8 cellular contexts compared by ENCODE assay signal in genomic region chr16:29805232-29806095, GRCh38. TPM values are rescaled to one million over a fixed set of nuclear protein-coding genes. Genes with fewer than 3 reads are reported as not detected.
DNase-seq lines count a peak whose midpoint lies in the region; ATAC-seq and TF ChIP-seq lines count a peak whose summit lies in the region.

No MANE protein-coding gene starts in this region.

- CTCF ChIA-PET in activated CD4-positive, alpha-beta T cell treated with anti-CD3 and anti-CD28 coated beads for 36 hours (lab: Charles Lee): interaction anchor here (1.6 to 3.5 kb wide), 5 partner anchors 11 to 104 kb away, joined by 8 to 39 read pairs (median 13); partner anchors contain the start of genes KIF22 and PAGR1

- peak overlapping the region; percentile 99 for H3K4me3 Mint-ChIP-seq in activated CD4-positive, alpha-beta T cell treated with anti-CD3 and anti-CD28 coated beads for 36 hours
- H3K4me3 Mint-ChIP-seq in chondrocyte (ENCODE audit: unreplicated experiment): peak overlapping the region; percentile 100

- peak overlapping the region; percentile 100 for H3K27ac Mint-ChIP-seq in activated CD4-positive, alpha-beta T cell treated with anti-CD3 and anti-CD28 coated beads for 36 hours
- peak overlapping the region; percentile 100 for H3K27ac Mint-ChIP-seq in chondrocyte (ENCODE audit: unreplicated experiment)

- no peaks in the 10 kb centered on the region for H3K27me3 Mint-ChIP-seq in activated CD4-positive, alpha-beta T cell treated with anti-CD3 and anti-CD28 coated beads for 36 hours
- H3K27me3 Mint-ChIP-seq in chondrocyte (ENCODE audit: low read depth): no peaks in the 10 kb centered on the region

- no peaks in the 10 kb centered on the region for H3K9me3 Mint-ChIP-seq in activated CD4-positive, alpha-beta T cell treated with anti-CD3 and anti-CD28 coated beads for 36 hours (ENCODE audit: low read depth)
- no peaks in the 10 kb centered on the region for H3K9me3 Mint-ChIP-seq in chondrocyte (ENCODE audit: low read depth)

- TF ChIP-seq CTCF in chondrocyte (IDR thresholded peaks at IDR 0.05) (peak; percentile 54), kidney epithelial cell (IDR thresholded peaks at IDR 0.05; ENCODE audit: insufficient read depth, low read length, poor library complexity, severe bottlenecking) (peak; percentile 11)

- TF ChIP-seq POLR2A in GM19099 (IDR thresholded peaks at IDR 0.05; ENCODE audit: extremely low read depth, insufficient read length, low read depth): peak; percentile 84

- intact Hi-C loops in activated CD4-positive, alpha-beta T cell treated with anti-CD3 and anti-CD28 coated beads for 36 hours (cut with DNase I, micrococcal nuclease): loop anchor here (1.0 to 5.0 kb wide), 16 partner anchors 11 to 1593 kb away; partner anchors contain the start of genes CDIPT (in 2 of the 2), KIF22 (in 2 of the 2), ALDOA (in 1 of the 2) and FBRS (in 1 of the 2)

- peak; percentile 64 for ATAC-seq in HG03354 (IDR thresholded peaks at IDR 0.05; ENCODE audit: poor library complexity, severe bottlenecking, unreplicated experiment)
- peak; percentile 64 for ATAC-seq in activated CD4-positive, alpha-beta T cell treated with anti-CD3 and anti-CD28 coated beads for 36 hours

- DNase-seq in Ammon's horn (ENCODE audit: low spot score) (peak; percentile 97), NCI-H510A (lab: John Stamatoyannopoulos, UW) (peak; percentile 99), chondrocyte (ENCODE audit: low spot score) (no peak), kidney epithelial cell (ENCODE audit: low read depth) (no peak)
- peak; percentile 99 for DNase-seq in activated CD4-positive, alpha-beta T cell treated with anti-CD3 and anti-CD28 coated beads for 36 hours
- DNase-seq in stimulated activated CD4-positive, alpha-beta T cell treated with anti-CD3 and anti-CD28 coated beads, Interleukin-15, amount 100 ng/mL, for 1 hour (ENCODE audit: low read depth in 1 of 2, low spot score in 1 of 2): peak; percentile 96 to 97

- peaks cover 60% of the 10 kb centered on the region for H3K36me3 Mint-ChIP-seq in activated CD4-positive, alpha-beta T cell treated with anti-CD3 and anti-CD28 coated beads for 36 hours (ENCODE audit: low read depth)
- H3K36me3 Mint-ChIP-seq in chondrocyte (ENCODE audit: low read depth): peaks cover 10% of the 10 kb centered on the region

- POLR2A ChIA-PET in activated CD4-positive, alpha-beta T cell treated with anti-CD3 and anti-CD28 coated beads for 36 hours (lab: Charles Lee): interaction anchor here (0.5 to 4.1 kb wide), 4 partner anchors 15 to 73 kb away, joined by 3 to 21 read pairs (median 4); partner anchors contain the start of gene KIF22

- H3K4me1 Mint-ChIP-seq in activated CD4-positive, alpha-beta T cell treated with anti-CD3 and anti-CD28 coated beads for 36 hours: peaks cover 36% of the 10 kb centered on the region
- H3K4me1 Mint-ChIP-seq in chondrocyte (ENCODE audit: low read depth): peaks cover 33% of the 10 kb centered on the region

- H3K27me3 ChIP-seq in kidney epithelial cell (ENCODE audit: control insufficient read depth, insufficient read depth, low read length): no peaks in the 10 kb centered on the region

- peaks cover 5% of the 10 kb centered on the region for H3K36me3 ChIP-seq in kidney epithelial cell (ENCODE audit: control insufficient read depth, insufficient read depth, low read length)

- peak overlapping the region; percentile 57 for H3K4me3 ChIP-seq in kidney epithelial cell (ENCODE audit: low read depth, low read length)

RNA-seq across cellular contexts. Expression of gene MAZ, which starts 0.9 kb away (rescaled TPM):
- 100 to 1,000 TPM; 306 to 387 TPM for total RNA-seq in activated CD4-positive, alpha-beta T cell treated with anti-CD3 and anti-CD28 coated beads for 36 hours
- total RNA-seq in chondrocyte (318 to 359 TPM (median 358 TPM) in 3 replicates), kidney epithelial cell (164 and 200 TPM in 2 replicates)

RNA-seq across cellular contexts. Expression of gene PRRT2, which starts 6.5 kb away (rescaled TPM):
- under 1 TPM; 0.64 to 0.93 TPM for total RNA-seq in activated CD4-positive, alpha-beta T cell treated with anti-CD3 and anti-CD28 coated beads for 36 hours
- total RNA-seq in chondrocyte (5.2 to 9.1 TPM (median 6.1 TPM) in 3 replicates), kidney epithelial cell (0.27 and 0.29 TPM in 2 replicates)

RNA-seq across cellular contexts. Expression of gene PAGR1, which starts 10.5 kb away (rescaled TPM):
- total RNA-seq in activated CD4-positive, alpha-beta T cell treated with anti-CD3 and anti-CD28 coated beads for 36 hours: 10 to 100 TPM; 20.6 to 25.6 TPM
- total RNA-seq in chondrocyte (22.3 to 40.2 TPM (median 23.0 TPM) in 3 replicates), kidney epithelial cell (40.1 and 53.9 TPM in 2 replicates)

RNA-seq across cellular contexts. Expression of gene MVP, which starts 14.8 kb away (rescaled TPM):
- 100 to 1,000 TPM in 1 of 2 experiments, 10 to 100 TPM in 1; 86.2 to 101 TPM for total RNA-seq in activated CD4-positive, alpha-beta T cell treated with anti-CD3 and anti-CD28 coated beads for 36 hours
- total RNA-seq in chondrocyte (101 to 132 TPM (median 106 TPM) in 3 replicates), kidney epithelial cell (194 and 209 TPM in 2 replicates)

RNA-seq across cellular contexts. Expression of gene KIF22, which starts 14.9 kb away (rescaled TPM):
- total RNA-seq in activated CD4-positive, alpha-beta T cell treated with anti-CD3 and anti-CD28 coated beads for 36 hours: 100 to 1,000 TPM; 153 to 168 TPM
- 13.5 to 24.3 TPM (median 14.1 TPM) in 3 replicates for total RNA-seq in chondrocyte
- 24.2 and 27.5 TPM in 2 replicates for total RNA-seq in kidney epithelial cell

Comparison
In these comparisons a context has a peak if more than half of its experiments do, and no peak if none do; other contexts are left out.
1. DNase-seq: peak in Ammon's horn (single experiment), NCI-H510A (single experiment), activated CD4-positive, alpha-beta T cell treated with anti-CD3 and anti-CD28 coated beads for 36 hours (single experiment) and stimulated activated CD4-positive, alpha-beta T cell treated with anti-CD3 and anti-CD28 coated beads, Interleukin-15, amount 100 ng/mL, for 1 hour (2 of 2); none in chondrocyte (single experiment) and kidney epithelial cell (single experiment).